In genomic region chr16:27724491-27724878, GRCh38 we compare ENCODE assay signal across 13 cellular contexts.
DNase-seq lines count a peak whose midpoint lies in the region; ATAC-seq and TF ChIP-seq lines count a peak whose summit lies in the region.
"Had no signal": no experiment of that assay in that cellular context is flagged by ENCODE, and none has a peak within 500 bp of the region (broad histone marks: within the 10 kb centered on the region; RNA-seq: fewer than 3 reads in every experiment).

No MANE protein-coding gene starts in this region.

- in situ Hi-C loops in KBM-7 (cut with MboI; ENCODE audit: low pct_unique_long_range_greater_than_20kb, low sequenced_read_pairs) = no loop called here

- no peaks in the 10 kb centered on the region for H3K27me3 Mint-ChIP-seq in activated T-helper 17 cell treated with anti-CD3 and anti-CD28 coated beads, Interleukin-2, amount 50 U/mL, for 72 hours
- H3K27me3 Mint-ChIP-seq: memory B cell had no signal

- TF ChIP-seq POLR2A in GM18505 (IDR thresholded peaks at IDR 0.05; ENCODE audit: borderline replicate concordance, extremely low read depth, insufficient read depth, insufficient read length) = no peak

- no peak for ATAC-seq in activated T-helper 17 cell treated with anti-CD3 and anti-CD28 coated beads, Interleukin-2, amount 50 U/mL, for 72 hours (replicated peaks)
- ATAC-seq in GM18505 (IDR thresholded peaks at IDR 0.05; ENCODE audit: unreplicated experiment) = no peak
- ATAC-seq: GM12878 had no signal

- H3K27ac ChIP-seq in VCaP = peak overlapping the region; percentile 89
- H3K27ac ChIP-seq in skin epidermis = peak overlapping the region in 11 of 21 experiments; percentile 1 to 75 (median 37)
- H3K27ac ChIP-seq: SK-N-MC had no signal

- H3K36me3 Mint-ChIP-seq in activated T-helper 17 cell treated with anti-CD3 and anti-CD28 coated beads, Interleukin-2, amount 50 U/mL, for 72 hours (ENCODE audit: low read depth) = peaks cover 16% of the 10 kb centered on the region

- H3K4me3 Mint-ChIP-seq in activated T-helper 17 cell treated with anti-CD3 and anti-CD28 coated beads, Interleukin-2, amount 50 U/mL, for 72 hours = no peak overlapping the region
- H3K4me3 Mint-ChIP-seq: memory B cell had no signal

- H3K9me3 Mint-ChIP-seq in activated T-helper 17 cell treated with anti-CD3 and anti-CD28 coated beads, Interleukin-2, amount 50 U/mL, for 72 hours = no peaks in the 10 kb centered on the region
- H3K9me3 Mint-ChIP-seq: memory B cell had no signal

- DNase-seq in GM03348 (ENCODE audit: low spot score) (peak; percentile 30), hippocampal formation (lab: John Stamatoyannopoulos, UW) (peak; percentile 34 to 57), KBM-7 (no peak)
- DNase-seq: activated CD4-positive, alpha-beta T cell treated with anti-CD3 and anti-CD28 coated beads for 48 hours; activated naive CD4-positive, alpha-beta T cell; NCI-H526 had no signal

- H3K4me1 Mint-ChIP-seq in activated T-helper 17 cell treated with anti-CD3 and anti-CD28 coated beads, Interleukin-2, amount 50 U/mL, for 72 hours = no peaks in the 10 kb centered on the region
- H3K4me1 Mint-ChIP-seq: memory B cell had no signal

- TF ChIP-seq CTCF in VCaP (conservative IDR thresholded peaks at IDR 0.05) = no peak

- no peak overlapping the region for H3K4me3 ChIP-seq in skin epidermis
- H3K4me3 ChIP-seq: GM12878, SK-N-MC had no signal

- no peak overlapping the region for H3K27ac Mint-ChIP-seq in activated T-helper 17 cell treated with anti-CD3 and anti-CD28 coated beads, Interleukin-2, amount 50 U/mL, for 72 hours
- H3K27ac Mint-ChIP-seq: memory B cell had no signal
